9 cellular contexts compared by ENCODE assay signal in the genomic region with DNA sequence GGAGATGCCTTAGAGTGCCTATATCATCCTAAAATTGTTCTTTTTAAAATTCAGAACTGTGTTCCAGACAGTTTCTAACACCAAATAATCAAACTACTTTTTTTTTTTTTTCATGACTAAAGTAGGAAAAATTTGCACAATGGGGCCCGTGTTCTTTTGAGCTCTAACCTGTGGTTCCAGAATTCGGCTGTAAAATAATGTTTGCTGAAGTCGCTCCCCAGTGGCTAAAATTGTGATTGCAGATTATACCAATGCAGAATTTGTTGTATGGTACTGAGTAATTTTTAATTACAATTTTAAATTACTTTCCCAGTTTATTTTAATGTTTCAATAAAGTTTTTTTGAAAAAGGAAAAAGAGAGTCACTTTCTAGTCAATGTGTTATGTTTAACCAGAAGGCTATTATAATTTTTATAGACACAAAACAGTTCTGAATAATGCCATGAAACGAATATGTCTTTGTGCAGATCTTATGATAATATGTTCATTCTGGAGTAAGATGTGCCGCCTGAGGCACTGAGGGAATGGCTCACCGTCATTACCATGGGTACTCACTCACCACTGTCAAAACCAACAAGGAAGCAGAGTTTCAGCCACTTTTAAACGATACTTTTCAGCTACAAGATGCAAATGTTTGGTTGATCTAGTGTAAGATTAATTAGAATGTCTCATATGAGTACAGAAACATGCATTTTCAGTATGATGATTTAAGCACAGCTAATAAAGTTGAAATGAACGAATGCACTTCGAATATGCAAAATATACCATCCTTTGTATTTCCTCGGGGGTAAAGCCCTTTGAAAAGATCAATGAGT.
A peak's percentile ranks its signal among the peaks of the same experiment; 100 is the strongest.
DNase-seq lines count a peak whose midpoint lies in the region; ATAC-seq lines count a peak whose summit lies in the region.
"Had no signal": no experiment of that assay in that cellular context is flagged by ENCODE, and none has a peak within 500 bp of the region (broad histone marks: within the 10 kb centered on the region; RNA-seq: fewer than 3 reads in every experiment).

No MANE protein-coding gene starts in this region.

- H3K14ac ChIP-seq in mesenchymal stem cell (ENCODE audit: low read length in 2 of 2), result no peak overlapping the region

- no peak overlapping the region for H3K4me2 ChIP-seq in mesenchymal stem cell (ENCODE audit: low read length, poor library complexity, severe bottlenecking)
- H3K4me2 ChIP-seq: BLaER1 treated with 17β-estradiol and CSF1 and Interleukin-3, amounts not matched to agents 10 nM and 100 nM had no signal

- 59% methylated on average over 9 of the region's 10 CpGs for WGBS in mesenchymal stem cell

- H4K8ac ChIP-seq in mesenchymal stem cell (ENCODE audit: low read length), result no peak overlapping the region

- H2BK12ac ChIP-seq in mesenchymal stem cell (ENCODE audit: low read length in 2 of 2), result no peak overlapping the region

- H3K27me3 Mint-ChIP-seq in stimulated activated memory B cell treated with anti-CD40 and anti-IgM and Interleukin-4, amounts not matched to agents 10 μg/mL and 1 μg/mL and 100 μg/mL, for 72 hours, result peaks cover 48% of the 10 kb centered on the region

- no peaks in the 10 kb centered on the region for H3K79me1 ChIP-seq in mesenchymal stem cell (replicated peaks; ENCODE audit: low read length, poor library complexity, severe bottlenecking)

- in situ Hi-C loops in G401 (cut with HindIII; ENCODE audit: low sequenced_read_pairs), result no loop called here

- no peaks in the 10 kb centered on the region for H3K36me3 Mint-ChIP-seq in stimulated activated memory B cell treated with anti-CD40 and anti-IgM and Interleukin-4, amounts not matched to agents 10 μg/mL and 1 μg/mL and 100 μg/mL, for 72 hours

- no peak overlapping the region for H3K27ac ChIP-seq in mesenchymal stem cell (ENCODE audit: low read length, poor library complexity, severe bottlenecking)
- H3K27ac ChIP-seq: BLaER1 treated with 17β-estradiol and CSF1 and Interleukin-3, amounts not matched to agents 10 nM and 100 nM had no signal

- no peak overlapping the region for H2AFZ ChIP-seq in mesenchymal stem cell (ENCODE audit: low read depth, low read length)

- H3K4me1 ChIP-seq in mesenchymal stem cell (ENCODE audit: control insufficient read depth, insufficient read depth, low read depth, low read length), result peaks cover 1% of the 10 kb centered on the region

- no peaks in the 10 kb centered on the region for H3K9me3 Mint-ChIP-seq in stimulated activated memory B cell treated with anti-CD40 and anti-IgM and Interleukin-4, amounts not matched to agents 10 μg/mL and 1 μg/mL and 100 μg/mL, for 72 hours

- H3K27ac Mint-ChIP-seq in stimulated activated memory B cell treated with anti-CD40 and anti-IgM and Interleukin-4, amounts not matched to agents 10 μg/mL and 1 μg/mL and 100 μg/mL, for 72 hours, result no peak overlapping the region

- H3K4me1 Mint-ChIP-seq in stimulated activated memory B cell treated with anti-CD40 and anti-IgM and Interleukin-4, amounts not matched to agents 10 μg/mL and 1 μg/mL and 100 μg/mL, for 72 hours, result peaks cover 16% of the 10 kb centered on the region

- no peak overlapping the region for H2BK120ac ChIP-seq in mesenchymal stem cell (ENCODE audit: low read depth, low read length)

- H3K23ac ChIP-seq in mesenchymal stem cell (ENCODE audit: low read length in 2 of 2), result no peak overlapping the region

- no peak overlapping the region for H3K4me3 ChIP-seq in mesenchymal stem cell (ENCODE audit: insufficient read depth in 1 of 2, low read depth in 1 of 2, low read length in 2 of 2)
- H3K4me3 ChIP-seq: BLaER1 treated with 17β-estradiol and CSF1 and Interleukin-3, amounts not matched to agents 10 nM and 100 nM had no signal

- H2BK15ac ChIP-seq in mesenchymal stem cell (ENCODE audit: low read depth, poor library complexity, severe bottlenecking), result no peak overlapping the region

- H3K4ac ChIP-seq in mesenchymal stem cell (ENCODE audit: low read depth in 1 of 2, low read length in 2 of 2), result no peak overlapping the region

- H2AK5ac ChIP-seq in mesenchymal stem cell (ENCODE audit: low read length, severe bottlenecking), result no peak overlapping the region

- ATAC-seq in HG02678 (IDR thresholded peaks at IDR 0.05; ENCODE audit: unreplicated experiment), result no peak
- no peak for ATAC-seq in stimulated activated memory B cell treated with anti-CD40 and anti-IgM and Interleukin-4, amounts not matched to agents 10 μg/mL and 1 μg/mL and 100 μg/mL, for 72 hours

- H4K91ac ChIP-seq in mesenchymal stem cell (ENCODE audit: low read length), result no peak overlapping the region

- DNase-seq in NCI-H2227 (lab: John Stamatoyannopoulos, UW; ENCODE audit: unreplicated experiment) (peak; percentile 1), NCI-H2227 treated with DMSO at 0.1 percent for 48 hours (lab: John Stamatoyannopoulos, UW) (no peak), LoVo (ENCODE audit: low spot score) (peak; percentile 40), amniotic epithelial cell (ENCODE audit: low read depth) (peak; percentile 32), mesenchymal stem cell (peak; percentile 18), G401 (ENCODE audit: low spot score) (no peak)

- no peaks in the 10 kb centered on the region for H3K36me3 ChIP-seq in mesenchymal stem cell (ENCODE audit: control insufficient read depth in 1 of 2, insufficient read depth in 2 of 2, low read depth in 1 of 2, low read length in 2 of 2)
- H3K36me3 ChIP-seq: BLaER1 treated with 17β-estradiol and CSF1 and Interleukin-3, amounts not matched to agents 10 nM and 100 nM had no signal

- no peak overlapping the region for H2BK5ac ChIP-seq in mesenchymal stem cell (ENCODE audit: low read depth, low read length, poor library complexity, severe bottlenecking)

- H3K18ac ChIP-seq in mesenchymal stem cell (ENCODE audit: low read depth in 1 of 2, low read length in 2 of 2), result no peak overlapping the region

- no peak overlapping the region for H3K9ac ChIP-seq in mesenchymal stem cell (ENCODE audit: low read length)
- H3K9ac ChIP-seq: BLaER1 treated with 17β-estradiol and CSF1 and Interleukin-3, amounts not matched to agents 10 nM and 100 nM had no signal

- H3K27me3 ChIP-seq in mesenchymal stem cell (ENCODE audit: control insufficient read depth in 1 of 2, insufficient read depth in 1 of 2, low read length in 2 of 2), result peaks cover 20 to 40% of the 10 kb centered on the region in 2 experiments

- H3K9me3 ChIP-seq in mesenchymal stem cell (ENCODE audit: control insufficient read depth, low read length), result no peaks in the 10 kb centered on the region
- H3K9me3 ChIP-seq: BLaER1 treated with 17β-estradiol and CSF1 and Interleukin-3, amounts not matched to agents 10 nM and 100 nM had no signal

- H3K4me3 Mint-ChIP-seq in stimulated activated memory B cell treated with anti-CD40 and anti-IgM and Interleukin-4, amounts not matched to agents 10 μg/mL and 1 μg/mL and 100 μg/mL, for 72 hours, result no peak overlapping the region

Comparison
In these comparisons a context has a peak if more than half of its experiments do, and no peak if none do; other contexts are left out.
1. DNase-seq: peak in NCI-H2227 (single experiment), LoVo (single experiment), amniotic epithelial cell (single experiment) and mesenchymal stem cell (single experiment); none in NCI-H2227 treated with DMSO at 0.1 percent for 48 hours (single experiment) and G401 (single experiment).